ENCODE assay signal across 16 cellular contexts in genomic region chr1:25020173-25020840, GRCh38.
DNase-seq lines count a peak whose midpoint lies in the region; ATAC-seq, FAIRE-seq and TF ChIP-seq lines count a peak whose summit lies in the region.
"Had no signal": no experiment of that assay in that cellular context is flagged by ENCODE, and none has a peak within 500 bp of the region (broad histone marks: within the 10 kb centered on the region; RNA-seq: fewer than 3 reads in every experiment).

No MANE protein-coding gene starts in this region.

- no peaks in the 10 kb centered on the region for H3K36me3 Mint-ChIP-seq in T-helper 17 cell (ENCODE audit: low read depth)
- H3K36me3 Mint-ChIP-seq in endodermal cell (ENCODE audit: low read depth): no peaks in the 10 kb centered on the region
- H3K36me3 Mint-ChIP-seq: mesothelial cell of epicardium had no signal

- dilution Hi-C loops in keratinocyte (cut with MboI; ENCODE audit: extremely low pct_ligation_motif_present, low sequenced_read_pairs): no loop called here

- H3K4me3 ChIP-seq in BLaER1 (no peak overlapping the region), DOHH2 (ENCODE audit: low read length) (peak overlapping the region; percentile 58), keratinocyte (ENCODE audit: control insufficient read depth in 2 of 3, extremely low read depth in 1 of 3, insufficient read depth in 2 of 3, low read depth in 1 of 3, low read length in 3 of 3) (no peak overlapping the region), endodermal cell (ENCODE audit: low read length) (no peak overlapping the region)
- H3K4me3 ChIP-seq: prostate gland had no signal

- H3K27me3 ChIP-seq in BLaER1 (no peaks in the 10 kb centered on the region), DOHH2 (ENCODE audit: control insufficient read depth, low read length) (no peaks in the 10 kb centered on the region), keratinocyte (ENCODE audit: control insufficient read depth, extremely low read depth, insufficient read depth, low read length) (no peaks in the 10 kb centered on the region), endodermal cell (ENCODE audit: control insufficient read depth, insufficient read depth, low read length, poor library complexity, severe bottlenecking) (no peaks in the 10 kb centered on the region)

- H3K27ac ChIP-seq in BLaER1 (peak overlapping the region; percentile 65), DOHH2 (ENCODE audit: low read depth, low read length) (peak overlapping the region; percentile 99), keratinocyte (ENCODE audit: control insufficient read depth, insufficient read depth, low read length) (no peak overlapping the region), endodermal cell (ENCODE audit: low read depth, low read length) (no peak overlapping the region)
- H3K27ac ChIP-seq: C4-2B, prostate gland had no signal

- H3K79me2 ChIP-seq in DOHH2 (ENCODE audit: control insufficient read depth, low read length) (no peaks in the 10 kb centered on the region), keratinocyte (ENCODE audit: control insufficient read depth, insufficient read depth, low read length) (no peaks in the 10 kb centered on the region)

- no peak for DNase-seq in T-helper 17 cell
- DNase-seq in keratinocyte (ENCODE audit: low read depth, low spot score): no peak
- DNase-seq in stimulated activated CD4-positive, alpha-beta T cell treated with anti-CD3 and anti-CD28 coated beads, Interleukin-15, amount 100 ng/mL, for 24 hours: no peak
- no peak for DNase-seq in Ammon's horn (ENCODE audit: low spot score)
- DNase-seq in endodermal cell: no peak
- DNase-seq: foreskin fibroblast; NCI-H1417 treated with DMSO at 0.1 percent for 48 hours; NCI-H510A; stimulated activated CD4-positive, alpha-beta T cell treated with anti-CD3 and anti-CD28 coated beads, Interleukin-1b, Interleukin-23, amount 100 ng/mL, for 48 hours had no signal

- peak; percentile 9 for FAIRE-seq in keratinocyte (lab: Jason Lieb, UNC)
- FAIRE-seq: astrocyte had no signal

- H3K27ac Mint-ChIP-seq in T-helper 17 cell (peak overlapping the region; percentile 98), endodermal cell (no peak overlapping the region)
- H3K27ac Mint-ChIP-seq: mesothelial cell of epicardium had no signal

- H3K27me3 Mint-ChIP-seq in T-helper 17 cell (no peaks in the 10 kb centered on the region), endodermal cell (ENCODE audit: insufficient read depth) (no peaks in the 10 kb centered on the region)

- 91 to 96% methylated on average over 12 to 15 of the region's 15 CpGs for WGBS in endodermal cell (ENCODE audit: insufficient coverage in 1 of 2, insufficient read length in 1 of 2), 2 experiments

- H3K36me3 ChIP-seq in BLaER1: no peaks in the 10 kb centered on the region
- H3K36me3 ChIP-seq in DOHH2 (ENCODE audit: control insufficient read depth, low read length): no peaks in the 10 kb centered on the region
- no peaks in the 10 kb centered on the region for H3K36me3 ChIP-seq in keratinocyte (ENCODE audit: control insufficient read depth in 2 of 2, extremely low read depth in 1 of 2, insufficient read depth in 2 of 2, low read length in 2 of 2)
- no peaks in the 10 kb centered on the region for H3K36me3 ChIP-seq in endodermal cell (ENCODE audit: control insufficient read depth, insufficient read depth, low read length)
- H3K36me3 ChIP-seq: prostate gland had no signal

- ATAC-seq in T-helper 17 cell (no peak), HG02938 (IDR thresholded peaks at IDR 0.05; ENCODE audit: unreplicated experiment) (no peak)

- H3K4me3 Mint-ChIP-seq in T-helper 17 cell (peak overlapping the region; percentile 53), endodermal cell (no peak overlapping the region)
- H3K4me3 Mint-ChIP-seq: mesothelial cell of epicardium had no signal

- no peaks in the 10 kb centered on the region for H3K9me3 ChIP-seq in BLaER1
- no peaks in the 10 kb centered on the region for H3K9me3 ChIP-seq in DOHH2 (ENCODE audit: control insufficient read depth, insufficient read depth, low read length)
- H3K9me3 ChIP-seq in T-helper 17 cell (ENCODE audit: control insufficient read depth, low read length, poor library complexity, severe bottlenecking): no peaks in the 10 kb centered on the region
- no peaks in the 10 kb centered on the region for H3K9me3 ChIP-seq in keratinocyte (ENCODE audit: control insufficient read depth, low read depth, low read length)
- no peaks in the 10 kb centered on the region for H3K9me3 ChIP-seq in endodermal cell (ENCODE audit: control insufficient read depth, low read length)
- H3K9me3 ChIP-seq: prostate gland had no signal

- TF ChIP-seq CTCF in DOHH2 (IDR thresholded peaks at IDR 0.05; ENCODE audit: low read depth, low read length, poor library complexity, severe bottlenecking) (no peak), keratinocyte (optimal IDR thresholded peaks at IDR 0.05 in 1 of 3, IDR thresholded peaks at IDR 0.05 in 1 of 3, conservative IDR thresholded peaks at IDR 0.05 in 1 of 3; ENCODE audit: extremely low read depth in 1 of 3, insufficient read depth in 2 of 3, low read length in 3 of 3) (no peak), endodermal cell (conservative IDR thresholded peaks at IDR 0.05) (no peak)

- H3K4me1 Mint-ChIP-seq in T-helper 17 cell (peaks cover 47% of the 10 kb centered on the region), endodermal cell (peaks cover 14% of the 10 kb centered on the region)

- no peak overlapping the region for H2AFZ ChIP-seq in keratinocyte (ENCODE audit: control insufficient read depth, low read length)

- peaks cover 85% of the 10 kb centered on the region for H3K4me1 ChIP-seq in BLaER1
- peaks cover 79% of the 10 kb centered on the region for H3K4me1 ChIP-seq in DOHH2 (ENCODE audit: control insufficient read depth, low read length)
- H3K4me1 ChIP-seq in keratinocyte (ENCODE audit: control insufficient read depth, extremely low read depth, insufficient read depth, low read length): peaks cover 9% of the 10 kb centered on the region
- H3K4me1 ChIP-seq in endodermal cell (ENCODE audit: control insufficient read depth, insufficient read depth, low read length): peaks cover 4% of the 10 kb centered on the region
- H3K4me1 ChIP-seq: prostate gland had no signal

- no peaks in the 10 kb centered on the region for H3K9me1 ChIP-seq in keratinocyte (ENCODE audit: control insufficient read depth, extremely low read depth, insufficient read depth, low read length)

- no peak overlapping the region for H3K9ac ChIP-seq in BLaER1
- no peak overlapping the region for H3K9ac ChIP-seq in keratinocyte (ENCODE audit: control insufficient read depth, extremely low read depth, insufficient read depth, low read length)
- no peak overlapping the region for H3K9ac ChIP-seq in endodermal cell (ENCODE audit: extremely low read depth, low read length, poor library complexity, severe bottlenecking)

- H3K9me3 Mint-ChIP-seq in endodermal cell: no peaks in the 10 kb centered on the region
- H3K9me3 Mint-ChIP-seq: mesothelial cell of epicardium had no signal

- H3K9me2 ChIP-seq in DOHH2 (replicated peaks; ENCODE audit: control insufficient read depth, low read length): no peaks in the 10 kb centered on the region

- H4K20me1 ChIP-seq in BLaER1 (no peaks in the 10 kb centered on the region), DOHH2 (ENCODE audit: control insufficient read depth, insufficient read depth, low read depth, low read length) (no peaks in the 10 kb centered on the region), keratinocyte (ENCODE audit: control insufficient read depth, extremely low read depth, insufficient read depth, low read length) (no peaks in the 10 kb centered on the region)

- peak overlapping the region; percentile 51 for H3K4me2 ChIP-seq in BLaER1
- H3K4me2 ChIP-seq in DOHH2 (ENCODE audit: low read length): peak overlapping the region; percentile 96
- H3K4me2 ChIP-seq in keratinocyte (ENCODE audit: control insufficient read depth, extremely low read depth, insufficient read depth, low read depth, low read length): no peak overlapping the region

- H3F3A ChIP-seq in DOHH2 (ENCODE audit: control insufficient read depth, insufficient read depth): peaks cover 25% of the 10 kb centered on the region

Comparison
In these comparisons a context has a peak if more than half of its experiments do, and no peak if none do; other contexts are left out.
1. H3K27ac ChIP-seq: peak in BLaER1 (single experiment) and DOHH2 (single experiment); none in keratinocyte (single experiment) and endodermal cell (single experiment).